1 cellular context compared by ENCODE assay signal in the genomic region with DNA sequence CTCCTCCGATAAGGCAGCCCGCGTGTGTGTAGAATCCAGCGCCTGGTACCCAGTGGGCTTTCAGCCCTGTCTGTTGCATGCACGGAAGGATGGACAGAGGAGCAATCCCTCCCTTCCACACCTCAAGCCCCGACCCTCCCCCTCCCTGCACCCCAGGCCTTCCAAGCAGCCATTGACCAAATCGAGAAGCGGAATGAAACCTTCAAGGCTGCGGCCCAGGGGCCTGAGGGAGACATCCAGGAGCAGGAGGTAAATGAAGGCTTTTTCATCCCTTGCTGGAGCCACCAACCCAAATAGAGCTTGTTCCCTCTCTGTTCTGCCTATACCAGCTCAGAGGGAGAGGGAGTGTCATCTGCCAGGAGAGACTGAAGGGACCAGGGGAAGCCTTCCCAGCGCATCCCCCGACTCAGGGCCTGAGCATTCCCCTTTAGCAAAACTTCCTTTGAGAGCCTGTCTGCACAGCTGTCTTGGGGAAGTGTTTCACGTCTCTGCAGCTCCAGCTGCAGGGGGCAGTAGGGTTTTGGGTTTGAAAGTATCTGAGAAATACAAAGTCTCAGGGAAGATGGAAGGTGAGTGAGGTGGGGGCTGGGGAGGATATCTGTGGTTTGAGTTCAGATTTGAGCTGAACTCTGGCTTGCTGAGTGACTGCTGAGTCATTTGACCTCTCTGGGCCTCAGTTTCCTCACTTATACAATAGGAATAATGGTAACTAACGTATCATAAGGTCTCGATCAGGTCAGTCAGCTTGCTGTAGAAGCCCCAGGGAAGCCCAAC.
TF ChIP-seq lines count a peak whose summit lies in the region.

No MANE protein-coding gene starts in this region.

TF ChIP-seq in HepG2, 621 proteins besides CTCF, POLR2A, EP300 and RAD21 (continued from another document):
- no peak for TF ChIP-seq CEBPZ (IDR thresholded peaks at IDR 0.05; ENCODE audit: low read length)
- TF ChIP-seq ZNF10 (CRISPR knock-in tag; IDR thresholded peaks at IDR 0.05; ENCODE audit: borderline replicate concordance, low read depth): no peak
- TF ChIP-seq, protein P1, sequence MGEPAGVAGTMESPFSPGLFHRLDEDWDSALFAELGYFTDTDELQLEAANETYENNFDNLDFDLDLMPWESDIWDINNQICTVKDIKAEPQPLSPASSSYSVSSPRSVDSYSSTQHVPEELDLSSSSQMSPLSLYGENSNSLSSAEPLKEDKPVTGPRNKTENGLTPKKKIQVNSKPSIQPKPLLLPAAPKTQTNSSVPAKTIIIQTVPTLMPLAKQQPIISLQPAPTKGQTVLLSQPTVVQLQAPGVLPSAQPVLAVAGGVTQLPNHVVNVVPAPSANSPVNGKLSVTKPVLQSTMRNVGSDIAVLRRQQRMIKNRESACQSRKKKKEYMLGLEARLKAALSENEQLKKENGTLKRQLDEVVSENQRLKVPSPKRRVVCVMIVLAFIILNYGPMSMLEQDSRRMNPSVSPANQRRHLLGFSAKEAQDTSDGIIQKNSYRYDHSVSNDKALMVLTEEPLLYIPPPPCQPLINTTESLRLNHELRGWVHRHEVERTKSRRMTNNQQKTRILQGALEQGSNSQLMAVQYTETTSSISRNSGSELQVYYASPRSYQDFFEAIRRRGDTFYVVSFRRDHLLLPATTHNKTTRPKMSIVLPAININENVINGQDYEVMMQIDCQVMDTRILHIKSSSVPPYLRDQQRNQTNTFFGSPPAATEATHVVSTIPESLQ (CRISPR knock-in tag; conservative IDR thresholded peaks at IDR 0.05): no peak
- TF ChIP-seq ZNF30 (CRISPR knock-in tag; IDR thresholded peaks at IDR 0.05): no peak
- no peak for TF ChIP-seq MEF2D (CRISPR knock-in tag; IDR thresholded peaks at IDR 0.05)
- TF ChIP-seq MED8 (CRISPR knock-in tag; IDR thresholded peaks at IDR 0.05; ENCODE audit: insufficient replicate concordance): no peak
- no peak for TF ChIP-seq ZNF253 (CRISPR knock-in tag; IDR thresholded peaks at IDR 0.05; ENCODE audit: borderline replicate concordance)
- TF ChIP-seq ZNF776 (CRISPR knock-in tag; IDR thresholded peaks at IDR 0.05): 0 out of 2 replicates have a peak, but pooled peaks have one; percentile 25
- TF ChIP-seq ZNF720 (CRISPR knock-in tag; IDR thresholded peaks at IDR 0.05): no peak
- TF ChIP-seq ZNF546 (CRISPR knock-in tag; conservative IDR thresholded peaks at IDR 0.05): no peak
- no peak for TF ChIP-seq SRSF4 (IDR thresholded peaks at IDR 0.05; ENCODE audit: low read depth, low read length, poor library complexity, severe bottlenecking)
- no peak for TF ChIP-seq THAP8 (CRISPR knock-in tag; IDR thresholded peaks at IDR 0.05; ENCODE audit: borderline replicate concordance)
- no peak for TF ChIP-seq GATA4 (IDR thresholded peaks at IDR 0.05; ENCODE audit: borderline replicate concordance, low read depth)
- no peak for TF ChIP-seq ZNF605 (CRISPR knock-in tag; IDR thresholded peaks at IDR 0.05)
- TF ChIP-seq, protein P2, sequence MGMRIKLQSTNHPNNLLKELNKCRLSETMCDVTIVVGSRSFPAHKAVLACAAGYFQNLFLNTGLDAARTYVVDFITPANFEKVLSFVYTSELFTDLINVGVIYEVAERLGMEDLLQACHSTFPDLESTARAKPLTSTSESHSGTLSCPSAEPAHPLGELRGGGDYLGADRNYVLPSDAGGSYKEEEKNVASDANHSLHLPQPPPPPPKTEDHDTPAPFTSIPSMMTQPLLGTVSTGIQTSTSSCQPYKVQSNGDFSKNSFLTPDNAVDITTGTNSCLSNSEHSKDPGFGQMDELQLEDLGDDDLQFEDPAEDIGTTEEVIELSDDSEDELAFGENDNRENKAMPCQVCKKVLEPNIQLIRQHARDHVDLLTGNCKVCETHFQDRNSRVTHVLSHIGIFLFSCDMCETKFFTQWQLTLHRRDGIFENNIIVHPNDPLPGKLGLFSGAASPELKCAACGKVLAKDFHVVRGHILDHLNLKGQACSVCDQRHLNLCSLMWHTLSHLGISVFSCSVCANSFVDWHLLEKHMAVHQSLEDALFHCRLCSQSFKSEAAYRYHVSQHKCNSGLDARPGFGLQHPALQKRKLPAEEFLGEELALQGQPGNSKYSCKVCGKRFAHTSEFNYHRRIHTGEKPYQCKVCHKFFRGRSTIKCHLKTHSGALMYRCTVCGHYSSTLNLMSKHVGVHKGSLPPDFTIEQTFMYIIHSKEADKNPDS (CRISPR knock-in tag; IDR thresholded peaks at IDR 0.05): no peak
TF ChIP-seq in HepG2: peak in this region for 16.
